ENCODE assay signal across 29 cellular contexts in the genomic region with DNA sequence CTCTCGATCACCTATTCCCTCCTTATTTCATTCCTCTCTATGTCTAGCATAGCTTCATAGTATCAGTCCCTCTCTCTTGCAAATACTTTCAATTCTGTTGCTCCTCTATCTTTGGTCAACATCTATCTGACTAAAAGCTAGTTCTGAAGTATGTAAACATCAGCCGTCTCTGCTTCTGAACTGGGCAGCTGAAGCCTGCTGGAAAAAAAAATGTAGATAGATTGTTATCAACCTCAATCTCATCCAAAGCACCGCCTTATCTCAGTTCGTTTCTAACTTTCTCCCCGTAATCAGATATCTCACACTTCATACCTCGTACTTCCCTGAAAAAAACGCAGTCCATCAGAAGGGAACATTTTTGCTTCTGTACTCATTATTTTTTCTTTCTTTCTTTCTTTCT.
"Had no signal": no experiment of that assay in that cellular context is flagged by ENCODE, and none has a peak within 500 bp of the region (broad histone marks: within the 10 kb centered on the region; RNA-seq: fewer than 3 reads in every experiment).

No MANE protein-coding gene starts in this region.

- DNase-seq: activated B cell treated with CpG ODN at 0.5 μM for 24 hours; activated CD4-positive, alpha-beta T cell treated with anti-CD3 and anti-CD28 coated beads for 1 hour; activated CD4-positive, alpha-beta T cell treated with anti-CD3 and anti-CD28 coated beads, Interleukin-2, amount 10 ng/mL, durations not matched to agents 24 days and 14 days; activated CD4-positive, alpha-beta T cell treated with anti-CD3 and anti-CD28 coated beads, Interleukin-2, amount 50 U/mL, for 48 hours; activated CD8-positive, alpha-beta memory T cell treated with anti-CD3 and anti-CD28 coated beads, Interleukin-2, amount 10 ng/mL, durations not matched to agents 7 days and 5 days; activated gamma-delta T cell; activated naive CD4-positive, alpha-beta T cell treated with anti-CD3 and anti-CD28 coated beads for 36 hours; activated T-cell treated with anti-CD3 and anti-CD28 coated beads, Interleukin-2, amount 50 U/mL, for 4 hours; brain microvascular endothelial cell; NCI-H1092 treated with DMSO at 0.1 percent for 48 hours; NCI-H1417 treated with DMSO at 0.1 percent for 48 hours; NCI-H1694; NCI-H2029; NCI-H2107; NCI-H2171 treated with DMSO at 0.1 percent for 48 hours; NCI-H345; NCI-H510A; NCI-H526 treated with DMSO at 0.1 percent for 48 hours; NK-92 treated with Interleukin-12 subunit alpha and Interleukin-12 subunit beta, amount 100 ng/mL, for 24 hours; Peyer's patch; SHP77; T-cell; T-helper 2 cell; T1000 had no signal

- H3K9me3 Mint-ChIP-seq: activated B cell treated with CpG ODN at 0.5 μM for 24 hours; activated CD4-positive, alpha-beta T cell treated with anti-CD3 and anti-CD28 coated beads, Interleukin-2, amount 10 ng/mL, durations not matched to agents 24 days and 14 days; activated naive CD4-positive, alpha-beta T cell treated with anti-CD3 and anti-CD28 coated beads for 36 hours; activated T-cell treated with anti-CD3 and anti-CD28 coated beads, Interleukin-2, amount 50 U/mL, for 4 hours; activated T-helper 17 cell treated with anti-CD3 and anti-CD28 coated beads, Interleukin-2, amount 50 U/mL, for 72 hours; T-cell had no signal

- H3K27ac Mint-ChIP-seq: activated B cell treated with CpG ODN at 0.5 μM for 24 hours; activated CD4-positive, alpha-beta T cell treated with anti-CD3 and anti-CD28 coated beads, Interleukin-2, amount 10 ng/mL, durations not matched to agents 24 days and 14 days; activated CD8-positive, alpha-beta memory T cell treated with anti-CD3 and anti-CD28 coated beads, Interleukin-2, amount 10 ng/mL, durations not matched to agents 7 days and 5 days; activated naive CD4-positive, alpha-beta T cell treated with anti-CD3 and anti-CD28 coated beads for 36 hours; activated naive CD8-positive, alpha-beta T cell; activated T-helper 17 cell treated with anti-CD3 and anti-CD28 coated beads, Interleukin-2, amount 50 U/mL, for 72 hours; T-cell had no signal

- H3K27me3 ChIP-seq: Peyer's patch had no signal

- H3K4me3 Mint-ChIP-seq: activated B cell treated with CpG ODN at 0.5 μM for 24 hours; activated CD4-positive, alpha-beta T cell treated with anti-CD3 and anti-CD28 coated beads, Interleukin-2, amount 10 ng/mL, durations not matched to agents 24 days and 14 days; activated CD8-positive, alpha-beta memory T cell treated with anti-CD3 and anti-CD28 coated beads, Interleukin-2, amount 10 ng/mL, durations not matched to agents 7 days and 5 days; activated naive CD4-positive, alpha-beta T cell treated with anti-CD3 and anti-CD28 coated beads for 36 hours; activated naive CD8-positive, alpha-beta T cell; activated T-cell treated with anti-CD3 and anti-CD28 coated beads, Interleukin-2, amount 50 U/mL, for 4 hours; activated T-helper 17 cell treated with anti-CD3 and anti-CD28 coated beads, Interleukin-2, amount 50 U/mL, for 72 hours; T-cell had no signal

- H3K4me2 ChIP-seq: KMS-11 had no signal

- FAIRE-seq: TTC549 had no signal

- H3K9ac ChIP-seq: KMS-11 had no signal

- H3K36me3 ChIP-seq: brain microvascular endothelial cell, cardiac muscle cell, Peyer's patch had no signal

- H3K27ac ChIP-seq: brain microvascular endothelial cell, cardiac muscle cell, KMS-11, Peyer's patch had no signal

- H3K9me3 ChIP-seq: Peyer's patch had no signal

- H3K4me3 ChIP-seq: cardiac muscle cell, Peyer's patch had no signal

- H3K36me3 Mint-ChIP-seq: activated naive CD8-positive, alpha-beta T cell; T-cell had no signal
